In genomic region chr16:84788968-84789371, GRCh38 we compare ENCODE assay signal across 21 cellular contexts. TPM values are rescaled to one million over a fixed set of nuclear protein-coding genes. Genes with fewer than 3 reads are reported as not detected.
DNase-seq lines count a peak whose midpoint lies in the region; ATAC-seq and TF ChIP-seq lines count a peak whose summit lies in the region.
"Had no signal": no experiment of that assay in that cellular context is flagged by ENCODE, and none has a peak within 500 bp of the region (broad histone marks: within the 10 kb centered on the region; RNA-seq: fewer than 3 reads in every experiment).

No MANE protein-coding gene starts in this region.

- H3K36me3 Mint-ChIP-seq in glutamatergic neuron (ENCODE audit: unreplicated experiment), result no peaks in the 10 kb centered on the region
- H3K36me3 Mint-ChIP-seq in activated T-cell treated with anti-CD3 and anti-CD28 coated beads, Interleukin-2, amount 50 U/mL, for 72 hours (ENCODE audit: insufficient read depth in 2 of 2), result peaks cover 0 to 1% of the 10 kb centered on the region in 2 donors
- H3K36me3 Mint-ChIP-seq: immature natural killer cell had no signal

- ATAC-seq in activated T-cell treated with anti-CD3 and anti-CD28 coated beads, Interleukin-2, amount 50 U/mL, for 72 hours (replicated peaks in 1 of 2), result no peak
- ATAC-seq in HG02642 (IDR thresholded peaks at IDR 0.05; ENCODE audit: poor library complexity, unreplicated experiment), result no peak
- ATAC-seq: activated CD4-positive, CD25-positive, alpha-beta regulatory T cell treated with anti-CD3 and anti-CD28 coated beads, Interleukin-2, amount 50 U/mL, for 24 hours; activated CD8-positive, alpha-beta T cell treated with anti-CD3 and anti-CD28 coated beads, Interleukin-2, amount 10 ng/mL, durations not matched to agents 7 days and 5 days; CD8-positive, alpha-beta T cell; pancreas; right lobe of liver; stimulated activated effector memory CD8-positive, alpha-beta T cell treated with anti-CD3 and anti-CD28 coated beads, Interleukin-12 subunit alpha, Interleukin-12 subunit beta, amount 100 ng/mL, for 72 hours had no signal

- peak overlapping the region; percentile 36 for H3K27ac Mint-ChIP-seq in glutamatergic neuron (ENCODE audit: unreplicated experiment)
- H3K27ac Mint-ChIP-seq in activated T-cell treated with anti-CD3 and anti-CD28 coated beads, Interleukin-2, amount 50 U/mL, for 72 hours, result no peak overlapping the region
- H3K27ac Mint-ChIP-seq: activated CD8-positive, alpha-beta T cell treated with anti-CD3 and anti-CD28 coated beads, Interleukin-2, amount 10 ng/mL, durations not matched to agents 7 days and 5 days; activated T-cell treated with anti-CD3 and anti-CD28 coated beads, Interleukin-2, amount 50 U/mL, for 24 hours; CD8-positive, alpha-beta T cell; immature natural killer cell; stimulated activated effector memory CD8-positive, alpha-beta T cell treated with anti-CD3 and anti-CD28 coated beads, Interleukin-12 subunit alpha, Interleukin-12 subunit beta, amount 100 ng/mL, for 72 hours had no signal

- peaks cover 2% of the 10 kb centered on the region for H3K9me3 Mint-ChIP-seq in glutamatergic neuron (ENCODE audit: unreplicated experiment)
- H3K9me3 Mint-ChIP-seq in activated T-cell treated with anti-CD3 and anti-CD28 coated beads, Interleukin-2, amount 50 U/mL, for 72 hours, result no peaks in the 10 kb centered on the region
- H3K9me3 Mint-ChIP-seq: activated T-cell treated with anti-CD3 and anti-CD28 coated beads, Interleukin-2, amount 50 U/mL, for 24 hours; CD8-positive, alpha-beta T cell; immature natural killer cell; stimulated activated effector memory CD8-positive, alpha-beta T cell treated with anti-CD3 and anti-CD28 coated beads, Interleukin-12 subunit alpha, Interleukin-12 subunit beta, amount 100 ng/mL, for 72 hours had no signal

- H3K4me1 Mint-ChIP-seq in glutamatergic neuron (ENCODE audit: low read depth, unreplicated experiment), result peaks cover 19% of the 10 kb centered on the region
- no peaks in the 10 kb centered on the region for H3K4me1 Mint-ChIP-seq in activated T-cell treated with anti-CD3 and anti-CD28 coated beads, Interleukin-2, amount 50 U/mL, for 72 hours (ENCODE audit: low read depth)
- H3K4me1 Mint-ChIP-seq: immature natural killer cell; stimulated activated effector memory CD8-positive, alpha-beta T cell treated with anti-CD3 and anti-CD28 coated beads, Interleukin-12 subunit alpha, Interleukin-12 subunit beta, amount 100 ng/mL, for 72 hours had no signal

- DNase-seq in AG08395 (ENCODE audit: low spot score), result peak; percentile 73
- DNase-seq in ELR (ENCODE audit: low read depth), result peak; percentile 76
- peak; percentile 22 for DNase-seq in astrocyte of the hippocampus (ENCODE audit: low read depth, low spot score)
- DNase-seq in glutamatergic neuron, result no peak
- no peak for DNase-seq in NCI-H1694 treated with DMSO at 0.1 percent for 48 hours (lab: John Stamatoyannopoulos, UW)
- no peak for DNase-seq in activated T-cell treated with anti-CD3 and anti-CD28 coated beads, Interleukin-2, amount 50 U/mL, for 72 hours
- DNase-seq in retina, result no peak
- DNase-seq: activated CD8-positive, alpha-beta T cell treated with anti-CD3 and anti-CD28 coated beads, Interleukin-2, amount 10 ng/mL, durations not matched to agents 7 days and 5 days; activated naive CD4-positive, alpha-beta T cell treated with anti-CD3 and anti-CD28 coated beads, Interleukin-2, amount 50 U/mL, for 16 hours; activated T-cell treated with anti-CD3 and anti-CD28 coated beads, Interleukin-2, amount 50 U/mL, for 24 hours; CD8-positive, alpha-beta T cell; DMS53; effector memory CD4-positive, alpha-beta T cell; immature natural killer cell; NCI-H510A treated with DMSO at 0.1 percent for 48 hours; pancreas; testis had no signal

- H3K4me3 Mint-ChIP-seq in glutamatergic neuron (ENCODE audit: unreplicated experiment), result no peak overlapping the region
- H3K4me3 Mint-ChIP-seq in activated T-cell treated with anti-CD3 and anti-CD28 coated beads, Interleukin-2, amount 50 U/mL, for 72 hours, result no peak overlapping the region
- H3K4me3 Mint-ChIP-seq: activated CD8-positive, alpha-beta T cell treated with anti-CD3 and anti-CD28 coated beads, Interleukin-2, amount 10 ng/mL, durations not matched to agents 7 days and 5 days; activated T-cell treated with anti-CD3 and anti-CD28 coated beads, Interleukin-2, amount 50 U/mL, for 24 hours; CD8-positive, alpha-beta T cell; immature natural killer cell; stimulated activated effector memory CD8-positive, alpha-beta T cell treated with anti-CD3 and anti-CD28 coated beads, Interleukin-12 subunit alpha, Interleukin-12 subunit beta, amount 100 ng/mL, for 72 hours had no signal

- H3K27me3 Mint-ChIP-seq in glutamatergic neuron (ENCODE audit: unreplicated experiment), result peaks cover 4% of the 10 kb centered on the region
- H3K27me3 Mint-ChIP-seq in activated T-cell treated with anti-CD3 and anti-CD28 coated beads, Interleukin-2, amount 50 U/mL, for 72 hours (ENCODE audit: low read depth), result no peaks in the 10 kb centered on the region
- H3K27me3 Mint-ChIP-seq: activated T-cell treated with anti-CD3 and anti-CD28 coated beads, Interleukin-2, amount 50 U/mL, for 24 hours had no signal

- no peak for TF ChIP-seq CTCF in glutamatergic neuron (IDR thresholded peaks at IDR 0.05; ENCODE audit: partially characterized antibody, unreplicated experiment)

RNA-seq across cellular contexts. Expression of gene CRISPLD2, which starts 30.8 kb away (rescaled TPM):
- total RNA-seq in glutamatergic neuron (ENCODE audit: unreplicated experiment), result 9.0 TPM
- under 1 TPM; 0.38 to 0.51 TPM for total RNA-seq in activated T-cell treated with anti-CD3 and anti-CD28 coated beads, Interleukin-2, amount 50 U/mL, for 72 hours
- total RNA-seq: activated CD8-positive, alpha-beta T cell treated with anti-CD3 and anti-CD28 coated beads, Interleukin-2, amount 10 ng/mL, durations not matched to agents 7 days and 5 days had no signal

Comparison
In these comparisons a context has a peak if more than half of its experiments do, and no peak if none do; other contexts are left out.
1. DNase-seq: peak in AG08395 (single experiment), ELR (single experiment) and astrocyte of the hippocampus (single experiment); none in glutamatergic neuron (single experiment), NCI-H1694 treated with DMSO at 0.1 percent for 48 hours (single experiment), activated T-cell treated with anti-CD3 and anti-CD28 coated beads, Interleukin-2, amount 50 U/mL, for 72 hours (0 of 2) and retina (single experiment).